In the genomic region with DNA sequence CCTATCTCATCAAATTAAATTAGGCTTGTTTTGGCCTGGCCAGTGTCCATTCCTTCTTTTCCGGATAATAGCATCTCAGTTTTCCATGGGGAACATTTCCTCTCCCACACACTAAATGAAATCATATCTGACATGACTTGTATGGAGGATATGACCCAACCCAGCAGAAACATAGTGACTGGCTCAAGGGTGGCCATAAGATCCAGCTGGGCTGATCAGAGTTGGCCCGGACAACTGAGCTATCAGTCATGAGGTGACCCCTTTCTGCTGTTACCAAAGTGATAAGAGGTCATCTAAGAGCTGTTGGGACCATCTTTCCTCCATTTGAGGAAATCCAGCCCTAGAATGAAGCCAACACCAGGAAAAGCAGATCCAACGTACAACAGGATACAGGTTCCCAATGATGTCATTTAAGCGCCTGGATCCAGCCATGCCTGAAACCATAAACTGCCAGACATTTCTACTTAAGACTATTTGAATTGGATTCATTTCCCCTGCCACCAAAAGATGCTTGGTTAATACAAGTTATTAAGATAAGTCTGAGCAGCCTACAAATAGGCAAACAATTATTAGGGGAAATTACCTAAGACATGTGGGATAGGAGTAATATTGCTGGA, we compare ENCODE assay signal across 1 cellular context.
A peak's percentile ranks its signal among the peaks of the same experiment; 100 is the strongest.
TF ChIP-seq lines count a peak whose summit lies in the region.

No MANE protein-coding gene starts in this region.

TF ChIP-seq in HepG2, 621 proteins besides CTCF, POLR2A, EP300 and RAD21:
- TF ChIP-seq CENPX (CRISPR knock-in tag; IDR thresholded peaks at IDR 0.05), result no peak
- TF ChIP-seq ELF1 (CRISPR knock-in tag; IDR thresholded peaks at IDR 0.05), result no peak
- TF ChIP-seq ZNF329 (CRISPR knock-in tag; IDR thresholded peaks at IDR 0.05; ENCODE audit: low read depth), result peak; percentile 96
- no peak for TF ChIP-seq MYC (CRISPR knock-in tag; IDR thresholded peaks at IDR 0.05; ENCODE audit: borderline replicate concordance)
